In the genomic region with DNA sequence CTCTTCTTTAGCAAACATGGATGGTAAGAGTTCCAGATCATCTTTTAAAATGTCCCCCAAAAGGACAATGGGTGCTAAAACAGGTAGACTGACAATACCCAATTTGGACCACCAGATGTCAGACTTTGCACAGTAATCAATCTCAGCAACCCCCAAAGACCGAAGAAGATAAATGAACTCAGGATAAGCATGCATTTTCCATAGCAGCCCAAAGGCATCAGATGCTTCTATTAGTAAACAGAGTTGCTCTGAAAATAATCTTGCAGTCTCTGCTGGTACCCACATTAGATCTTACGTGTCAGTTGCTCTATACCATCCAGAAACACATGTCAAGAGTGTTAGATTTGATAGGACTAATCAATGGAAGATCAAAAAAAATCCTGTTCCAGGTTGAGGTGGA, we compare ENCODE assay signal across 8 cellular contexts. TPM values are rescaled to one million over a fixed set of nuclear protein-coding genes. Genes with fewer than 3 reads are reported as not detected.
A peak's percentile ranks its signal among the peaks of the same experiment; 100 is the strongest.
DNase-seq lines count a peak whose midpoint lies in the region; ATAC-seq and FAIRE-seq lines count a peak whose summit lies in the region.

No MANE protein-coding gene starts in this region.

- H3K36me3 Mint-ChIP-seq in activated T-cell treated with anti-CD3 and anti-CD28 coated beads, Interleukin-2, amount 50 U/mL, for 72 hours (ENCODE audit: insufficient read depth in 2 of 2), result no peaks in the 10 kb centered on the region

- no peak overlapping the region for H3K4me3 Mint-ChIP-seq in activated T-cell treated with anti-CD3 and anti-CD28 coated beads, Interleukin-2, amount 50 U/mL, for 72 hours

- intact Hi-C loops in head of caudate nucleus (cut with DNase I), result loop anchor here (2.0 to 10.0 kb wide), 2 partner anchors 63 to 425 kb away; no protein-coding TSS in a partner anchor

- H3K27ac Mint-ChIP-seq in activated T-cell treated with anti-CD3 and anti-CD28 coated beads, Interleukin-2, amount 50 U/mL, for 72 hours, result no peak overlapping the region

- H3K27me3 Mint-ChIP-seq in activated T-cell treated with anti-CD3 and anti-CD28 coated beads, Interleukin-2, amount 50 U/mL, for 72 hours (ENCODE audit: low read depth), result peaks cover 9% of the 10 kb centered on the region

- no peaks in the 10 kb centered on the region for H3K9me3 Mint-ChIP-seq in activated T-cell treated with anti-CD3 and anti-CD28 coated beads, Interleukin-2, amount 50 U/mL, for 72 hours

- ATAC-seq in HG03108 (IDR thresholded peaks at IDR 0.05; ENCODE audit: unreplicated experiment) (peak; percentile 48), GM21737 (IDR thresholded peaks at IDR 0.05; ENCODE audit: unreplicated experiment) (no peak)
- ATAC-seq in activated T-cell treated with anti-CD3 and anti-CD28 coated beads, Interleukin-2, amount 50 U/mL, for 72 hours (replicated peaks in 1 of 2), result peak; percentile 58 to 65

- DNase-seq in CD1c-positive myeloid dendritic cell (ENCODE audit: extremely low spot score), result peak; percentile 74
- DNase-seq in GM18507 (ENCODE audit: extremely low spot score, insufficient read length, low read depth), result peak; percentile 20
- peak; percentile 47 to 70 for DNase-seq in NCI-H446 (lab: John Stamatoyannopoulos, UW)
- DNase-seq in activated T-cell treated with anti-CD3 and anti-CD28 coated beads, Interleukin-2, amount 50 U/mL, for 72 hours, result peak; percentile 27 to 41
- DNase-seq in head of caudate nucleus, result peak in 25 of 42 donors; percentile 19 to 85 (median 51)
- peak; percentile 56 for DNase-seq in putamen (ENCODE audit: low spot score)

- peak; percentile 93 for FAIRE-seq in GM18507 (lab: Jason Lieb, UNC)

- H3K4me1 Mint-ChIP-seq in activated T-cell treated with anti-CD3 and anti-CD28 coated beads, Interleukin-2, amount 50 U/mL, for 72 hours (ENCODE audit: low read depth), result peaks cover 12% of the 10 kb centered on the region

RNA-seq across cellular contexts. Expression of a gene that starts 20.6 kb away (rescaled TPM):
- total RNA-seq in activated T-cell treated with anti-CD3 and anti-CD28 coated beads, Interleukin-2, amount 50 U/mL, for 72 hours, result 1 to 10 TPM; 1.3 to 1.8 TPM

Comparison
In these comparisons a context has a peak if more than half of its experiments do, and no peak if none do; other contexts are left out.
1. DNase-seq: peak in every context shown above with its lines; median percentile 74 in CD1c-positive myeloid dendritic cell; 58 in NCI-H446; 56 in putamen; 51 in head of caudate nucleus; 34 in activated T-cell treated with anti-CD3 and anti-CD28 coated beads, Interleukin-2, amount 50 U/mL, for 72 hours; 20 in GM18507.